Comparison of ENCODE assay signal across 1 cellular context in the genomic region with DNA sequence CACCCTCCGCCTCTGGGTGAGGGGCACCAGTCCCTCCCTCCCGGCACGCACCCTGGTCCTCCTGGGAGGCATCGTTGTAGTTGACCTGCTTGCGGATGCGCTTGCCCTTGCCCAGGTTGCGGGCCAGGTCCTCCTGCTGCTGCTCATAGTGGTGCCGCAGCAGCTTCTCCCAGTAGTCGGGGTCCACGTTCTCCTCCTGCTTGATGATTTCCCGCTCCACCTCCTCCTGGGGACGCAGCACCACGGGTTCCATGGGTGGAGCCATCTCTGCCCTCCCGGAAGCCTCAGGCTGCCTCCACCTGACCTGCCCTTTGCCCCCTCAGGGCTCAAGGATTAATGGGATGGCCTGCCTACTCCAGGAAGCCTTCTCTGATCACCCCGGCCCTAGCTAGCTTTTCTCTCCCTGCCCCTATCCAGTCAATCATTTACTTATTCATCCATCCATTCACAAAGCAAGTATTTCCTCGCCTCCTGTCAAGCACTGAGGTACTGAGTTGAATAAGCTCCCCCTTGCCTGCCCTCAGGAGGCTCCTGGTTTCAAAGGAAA.
TF ChIP-seq lines count a peak whose summit lies in the region.

No MANE protein-coding gene starts in this region.

TF ChIP-seq in HepG2, 621 proteins besides CTCF, POLR2A, EP300 and RAD21 (continued from another document and continues in another):
- TF ChIP-seq, protein P1, sequence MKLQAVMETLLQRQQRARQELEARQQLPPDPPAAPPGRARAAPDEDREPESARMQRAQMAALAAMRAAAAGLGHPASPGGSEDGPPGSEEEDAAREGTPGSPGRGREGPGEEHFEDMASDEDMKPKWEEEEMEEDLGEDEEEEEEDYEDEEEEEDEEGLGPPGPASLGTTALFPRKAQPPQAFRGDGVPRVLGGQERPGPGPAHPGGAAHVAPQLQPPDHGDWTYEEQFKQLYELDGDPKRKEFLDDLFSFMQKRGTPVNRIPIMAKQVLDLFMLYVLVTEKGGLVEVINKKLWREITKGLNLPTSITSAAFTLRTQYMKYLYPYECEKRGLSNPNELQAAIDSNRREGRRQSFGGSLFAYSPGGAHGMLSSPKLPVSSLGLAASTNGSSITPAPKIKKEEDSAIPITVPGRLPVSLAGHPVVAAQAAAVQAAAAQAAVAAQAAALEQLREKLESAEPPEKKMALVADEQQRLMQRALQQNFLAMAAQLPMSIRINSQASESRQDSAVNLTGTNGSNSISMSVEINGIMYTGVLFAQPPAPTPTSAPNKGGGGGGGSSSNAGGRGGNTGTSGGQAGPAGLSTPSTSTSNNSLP (IDR thresholded peaks at IDR 0.05; ENCODE audit: low read depth, low read length), result no peak
- TF ChIP-seq ZFP36 (IDR thresholded peaks at IDR 0.05; ENCODE audit: borderline replicate concordance, low read depth, low read length, partially characterized antibody) (peak; percentile 97), ZFX (CRISPR knock-in tag; IDR thresholded peaks at IDR 0.05; ENCODE audit: low read depth) (0 out of 2 replicates have a peak, but pooled peaks have one; percentile 20), ZNF589 (CRISPR knock-in tag; conservative IDR thresholded peaks at IDR 0.05) (no peak), NR2F1 (CRISPR knock-in tag; IDR thresholded peaks at IDR 0.05) (peak; percentile 25 to 65; a peak in 3 of 4 replicates), HDAC1 (CRISPR knock-in tag; IDR thresholded peaks at IDR 0.05) (no peak), GABPA (IDR thresholded peaks at IDR 0.05; ENCODE audit: low read depth, low read length) (no peak), GABPA (CRISPR knock-in tag; IDR thresholded peaks at IDR 0.05; ENCODE audit: low read depth) (peak; percentile 40; the same call in 1 of the 2 replicates), ESRRA (CRISPR knock-in tag; IDR thresholded peaks at IDR 0.05; ENCODE audit: low read depth) (no peak), HNF4A (CRISPR knock-in tag; IDR thresholded peaks at IDR 0.05) (peak; percentile 74), HNRNPL (IDR thresholded peaks at IDR 0.05; ENCODE audit: low read depth, low read length) (0 out of 2 replicates have a peak, but pooled peaks have one; percentile 35), NR2F6 (IDR thresholded peaks at IDR 0.05) (peak; percentile 59; the same call in 1 of the 2 replicates), NR2F6 (CRISPR knock-in tag; IDR thresholded peaks at IDR 0.05) (peak; percentile 76), PITX1 (CRISPR knock-in tag; IDR thresholded peaks at IDR 0.05) (peak; percentile 80), ASH2L (IDR thresholded peaks at IDR 0.05; ENCODE audit: insufficient read length, low read depth, low read length) (no peak), ZMYM2 (CRISPR knock-in tag; IDR thresholded peaks at IDR 0.05) (peak; percentile 58; the same call in 1 of the 2 replicates), ZNF121 (CRISPR knock-in tag; IDR thresholded peaks at IDR 0.05) (no peak), NR2C2 (CRISPR knock-in tag; IDR thresholded peaks at IDR 0.05; ENCODE audit: borderline replicate concordance) (peak; percentile 71; the same call in 1 of the 2 replicates), ZIK1 (CRISPR knock-in tag; IDR thresholded peaks at IDR 0.05; ENCODE audit: borderline replicate concordance, low read depth) (no peak), RARA (CRISPR knock-in tag; IDR thresholded peaks at IDR 0.05) (no peak), BCL6 (CRISPR knock-in tag; IDR thresholded peaks at IDR 0.05) (no peak), HCFC1 (IDR thresholded peaks at IDR 0.05; ENCODE audit: low read depth, low read length) (no peak), ZMYM3 (CRISPR knock-in tag; IDR thresholded peaks at IDR 0.05) (peak; percentile 68; the same call in 1 of the 2 replicates), NR2F2 (IDR thresholded peaks at IDR 0.05; ENCODE audit: borderline replicate concordance, low read depth) (no peak)
- TF ChIP-seq, protein P2, sequence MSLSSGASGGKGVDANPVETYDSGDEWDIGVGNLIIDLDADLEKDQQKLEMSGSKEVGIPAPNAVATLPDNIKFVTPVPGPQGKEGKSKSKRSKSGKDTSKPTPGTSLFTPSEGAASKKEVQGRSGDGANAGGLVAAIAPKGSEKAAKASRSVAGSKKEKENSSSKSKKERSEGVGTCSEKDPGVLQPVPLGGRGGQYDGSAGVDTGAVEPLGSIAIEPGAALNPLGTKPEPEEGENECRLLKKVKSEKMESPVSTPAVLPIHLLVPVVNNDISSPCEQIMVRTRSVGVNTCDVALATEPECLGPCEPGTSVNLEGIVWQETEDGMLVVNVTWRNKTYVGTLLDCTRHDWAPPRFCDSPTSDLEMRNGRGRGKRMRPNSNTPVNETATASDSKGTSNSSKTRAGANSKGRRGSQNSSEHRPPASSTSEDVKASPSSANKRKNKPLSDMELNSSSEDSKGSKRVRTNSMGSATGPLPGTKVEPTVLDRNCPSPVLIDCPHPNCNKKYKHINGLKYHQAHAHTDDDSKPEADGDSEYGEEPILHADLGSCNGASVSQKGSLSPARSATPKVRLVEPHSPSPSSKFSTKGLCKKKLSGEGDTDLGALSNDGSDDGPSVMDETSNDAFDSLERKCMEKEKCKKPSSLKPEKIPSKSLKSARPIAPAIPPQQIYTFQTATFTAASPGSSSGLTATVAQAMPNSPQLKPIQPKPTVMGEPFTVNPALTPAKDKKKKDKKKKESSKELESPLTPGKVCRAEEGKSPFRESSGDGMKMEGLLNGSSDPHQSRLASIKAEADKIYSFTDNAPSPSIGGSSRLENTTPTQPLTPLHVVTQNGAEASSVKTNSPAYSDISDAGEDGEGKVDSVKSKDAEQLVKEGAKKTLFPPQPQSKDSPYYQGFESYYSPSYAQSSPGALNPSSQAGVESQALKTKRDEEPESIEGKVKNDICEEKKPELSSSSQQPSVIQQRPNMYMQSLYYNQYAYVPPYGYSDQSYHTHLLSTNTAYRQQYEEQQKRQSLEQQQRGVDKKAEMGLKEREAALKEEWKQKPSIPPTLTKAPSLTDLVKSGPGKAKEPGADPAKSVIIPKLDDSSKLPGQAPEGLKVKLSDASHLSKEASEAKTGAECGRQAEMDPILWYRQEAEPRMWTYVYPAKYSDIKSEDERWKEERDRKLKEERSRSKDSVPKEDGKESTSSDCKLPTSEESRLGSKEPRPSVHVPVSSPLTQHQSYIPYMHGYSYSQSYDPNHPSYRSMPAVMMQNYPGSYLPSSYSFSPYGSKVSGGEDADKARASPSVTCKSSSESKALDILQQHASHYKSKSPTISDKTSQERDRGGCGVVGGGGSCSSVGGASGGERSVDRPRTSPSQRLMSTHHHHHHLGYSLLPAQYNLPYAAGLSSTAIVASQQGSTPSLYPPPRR (CRISPR knock-in tag; IDR thresholded peaks at IDR 0.05; ENCODE audit: borderline replicate concordance), result no peak
- TF ChIP-seq, protein P3, sequence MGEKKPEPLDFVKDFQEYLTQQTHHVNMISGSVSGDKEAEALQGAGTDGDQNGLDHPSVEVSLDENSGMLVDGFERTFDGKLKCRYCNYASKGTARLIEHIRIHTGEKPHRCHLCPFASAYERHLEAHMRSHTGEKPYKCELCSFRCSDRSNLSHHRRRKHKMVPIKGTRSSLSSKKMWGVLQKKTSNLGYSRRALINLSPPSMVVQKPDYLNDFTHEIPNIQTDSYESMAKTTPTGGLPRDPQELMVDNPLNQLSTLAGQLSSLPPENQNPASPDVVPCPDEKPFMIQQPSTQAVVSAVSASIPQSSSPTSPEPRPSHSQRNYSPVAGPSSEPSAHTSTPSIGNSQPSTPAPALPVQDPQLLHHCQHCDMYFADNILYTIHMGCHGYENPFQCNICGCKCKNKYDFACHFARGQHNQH (CRISPR knock-in tag; IDR thresholded peaks at IDR 0.05), result no peak
- TF ChIP-seq, protein P4, sequence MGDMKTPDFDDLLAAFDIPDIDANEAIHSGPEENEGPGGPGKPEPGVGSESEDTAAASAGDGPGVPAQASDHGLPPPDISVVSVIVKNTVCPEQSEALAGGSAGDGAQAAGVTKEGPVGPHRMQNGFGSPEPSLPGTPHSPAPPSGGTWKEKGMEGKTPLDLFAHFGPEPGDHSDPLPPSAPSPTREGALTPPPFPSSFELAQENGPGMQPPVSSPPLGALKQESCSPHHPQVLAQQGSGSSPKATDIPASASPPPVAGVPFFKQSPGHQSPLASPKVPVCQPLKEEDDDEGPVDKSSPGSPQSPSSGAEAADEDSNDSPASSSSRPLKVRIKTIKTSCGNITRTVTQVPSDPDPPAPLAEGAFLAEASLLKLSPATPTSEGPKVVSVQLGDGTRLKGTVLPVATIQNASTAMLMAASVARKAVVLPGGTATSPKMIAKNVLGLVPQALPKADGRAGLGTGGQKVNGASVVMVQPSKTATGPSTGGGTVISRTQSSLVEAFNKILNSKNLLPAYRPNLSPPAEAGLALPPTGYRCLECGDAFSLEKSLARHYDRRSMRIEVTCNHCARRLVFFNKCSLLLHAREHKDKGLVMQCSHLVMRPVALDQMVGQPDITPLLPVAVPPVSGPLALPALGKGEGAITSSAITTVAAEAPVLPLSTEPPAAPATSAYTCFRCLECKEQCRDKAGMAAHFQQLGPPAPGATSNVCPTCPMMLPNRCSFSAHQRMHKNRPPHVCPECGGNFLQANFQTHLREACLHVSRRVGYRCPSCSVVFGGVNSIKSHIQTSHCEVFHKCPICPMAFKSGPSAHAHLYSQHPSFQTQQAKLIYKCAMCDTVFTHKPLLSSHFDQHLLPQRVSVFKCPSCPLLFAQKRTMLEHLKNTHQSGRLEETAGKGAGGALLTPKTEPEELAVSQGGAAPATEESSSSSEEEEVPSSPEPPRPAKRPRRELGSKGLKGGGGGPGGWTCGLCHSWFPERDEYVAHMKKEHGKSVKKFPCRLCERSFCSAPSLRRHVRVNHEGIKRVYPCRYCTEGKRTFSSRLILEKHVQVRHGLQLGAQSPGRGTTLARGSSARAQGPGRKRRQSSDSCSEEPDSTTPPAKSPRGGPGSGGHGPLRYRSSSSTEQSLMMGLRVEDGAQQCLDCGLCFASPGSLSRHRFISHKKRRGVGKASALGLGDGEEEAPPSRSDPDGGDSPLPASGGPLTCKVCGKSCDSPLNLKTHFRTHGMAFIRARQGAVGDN (CRISPR knock-in tag; IDR thresholded peaks at IDR 0.05), result peak; percentile 19; the same call in 1 of the 2 replicates
- TF ChIP-seq, protein P5, sequence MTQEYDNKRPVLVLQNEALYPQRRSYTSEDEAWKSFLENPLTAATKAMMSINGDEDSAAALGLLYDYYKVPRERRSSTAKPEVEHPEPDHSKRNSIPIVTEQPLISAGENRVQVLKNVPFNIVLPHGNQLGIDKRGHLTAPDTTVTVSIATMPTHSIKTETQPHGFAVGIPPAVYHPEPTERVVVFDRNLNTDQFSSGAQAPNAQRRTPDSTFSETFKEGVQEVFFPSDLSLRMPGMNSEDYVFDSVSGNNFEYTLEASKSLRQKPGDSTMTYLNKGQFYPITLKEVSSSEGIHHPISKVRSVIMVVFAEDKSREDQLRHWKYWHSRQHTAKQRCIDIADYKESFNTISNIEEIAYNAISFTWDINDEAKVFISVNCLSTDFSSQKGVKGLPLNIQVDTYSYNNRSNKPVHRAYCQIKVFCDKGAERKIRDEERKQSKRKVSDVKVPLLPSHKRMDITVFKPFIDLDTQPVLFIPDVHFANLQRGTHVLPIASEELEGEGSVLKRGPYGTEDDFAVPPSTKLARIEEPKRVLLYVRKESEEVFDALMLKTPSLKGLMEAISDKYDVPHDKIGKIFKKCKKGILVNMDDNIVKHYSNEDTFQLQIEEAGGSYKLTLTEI (CRISPR knock-in tag; conservative IDR thresholded peaks at IDR 0.05), result no peak
- TF ChIP-seq, protein P6, sequence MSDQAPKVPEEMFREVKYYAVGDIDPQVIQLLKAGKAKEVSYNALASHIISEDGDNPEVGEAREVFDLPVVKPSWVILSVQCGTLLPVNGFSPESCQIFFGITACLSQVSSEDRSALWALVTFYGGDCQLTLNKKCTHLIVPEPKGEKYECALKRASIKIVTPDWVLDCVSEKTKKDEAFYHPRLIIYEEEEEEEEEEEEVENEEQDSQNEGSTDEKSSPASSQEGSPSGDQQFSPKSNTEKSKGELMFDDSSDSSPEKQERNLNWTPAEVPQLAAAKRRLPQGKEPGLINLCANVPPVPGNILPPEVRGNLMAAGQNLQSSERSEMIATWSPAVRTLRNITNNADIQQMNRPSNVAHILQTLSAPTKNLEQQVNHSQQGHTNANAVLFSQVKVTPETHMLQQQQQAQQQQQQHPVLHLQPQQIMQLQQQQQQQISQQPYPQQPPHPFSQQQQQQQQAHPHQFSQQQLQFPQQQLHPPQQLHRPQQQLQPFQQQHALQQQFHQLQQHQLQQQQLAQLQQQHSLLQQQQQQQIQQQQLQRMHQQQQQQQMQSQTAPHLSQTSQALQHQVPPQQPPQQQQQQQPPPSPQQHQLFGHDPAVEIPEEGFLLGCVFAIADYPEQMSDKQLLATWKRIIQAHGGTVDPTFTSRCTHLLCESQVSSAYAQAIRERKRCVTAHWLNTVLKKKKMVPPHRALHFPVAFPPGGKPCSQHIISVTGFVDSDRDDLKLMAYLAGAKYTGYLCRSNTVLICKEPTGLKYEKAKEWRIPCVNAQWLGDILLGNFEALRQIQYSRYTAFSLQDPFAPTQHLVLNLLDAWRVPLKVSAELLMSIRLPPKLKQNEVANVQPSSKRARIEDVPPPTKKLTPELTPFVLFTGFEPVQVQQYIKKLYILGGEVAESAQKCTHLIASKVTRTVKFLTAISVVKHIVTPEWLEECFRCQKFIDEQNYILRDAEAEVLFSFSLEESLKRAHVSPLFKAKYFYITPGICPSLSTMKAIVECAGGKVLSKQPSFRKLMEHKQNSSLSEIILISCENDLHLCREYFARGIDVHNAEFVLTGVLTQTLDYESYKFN (CRISPR knock-in tag; conservative IDR thresholded peaks at IDR 0.05), result no peak
- TF ChIP-seq, protein P7, sequence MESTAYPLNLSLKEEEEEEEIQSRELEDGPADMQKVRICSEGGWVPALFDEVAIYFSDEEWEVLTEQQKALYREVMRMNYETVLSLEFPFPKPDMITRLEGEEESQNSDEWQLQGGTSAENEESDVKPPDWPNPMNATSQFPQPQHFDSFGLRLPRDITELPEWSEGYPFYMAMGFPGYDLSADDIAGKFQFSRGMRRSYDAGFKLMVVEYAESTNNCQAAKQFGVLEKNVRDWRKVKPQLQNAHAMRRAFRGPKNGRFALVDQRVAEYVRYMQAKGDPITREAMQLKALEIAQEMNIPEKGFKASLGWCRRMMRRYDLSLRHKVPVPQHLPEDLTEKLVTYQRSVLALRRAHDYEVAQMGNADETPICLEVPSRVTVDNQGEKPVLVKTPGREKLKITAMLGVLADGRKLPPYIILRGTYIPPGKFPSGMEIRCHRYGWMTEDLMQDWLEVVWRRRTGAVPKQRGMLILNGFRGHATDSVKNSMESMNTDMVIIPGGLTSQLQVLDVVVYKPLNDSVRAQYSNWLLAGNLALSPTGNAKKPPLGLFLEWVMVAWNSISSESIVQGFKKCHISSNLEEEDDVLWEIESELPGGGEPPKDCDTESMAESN (CRISPR knock-in tag; conservative IDR thresholded peaks at IDR 0.05), result peak; percentile 98
